ENCODE assay signal across 19 cellular contexts in genomic region chr15:66650433-66650832, GRCh38. TPM values are rescaled to one million over a fixed set of nuclear protein-coding genes. Genes with fewer than 3 reads are reported as not detected.
A peak's percentile ranks its signal among the peaks of the same experiment; 100 is the strongest.
DNase-seq lines count a peak whose midpoint lies in the region; ATAC-seq, FAIRE-seq and TF ChIP-seq lines count a peak whose summit lies in the region.
"Had no signal": no experiment of that assay in that cellular context is flagged by ENCODE, and none has a peak within 500 bp of the region (broad histone marks: within the 10 kb centered on the region; RNA-seq: fewer than 3 reads in every experiment).

No MANE protein-coding gene starts in this region.

- H3K4me2 ChIP-seq in HepG2 (ENCODE audit: low read depth, low read length), result no peak overlapping the region

- no peak for TF ChIP-seq POLR2A in HepG2 (IDR thresholded peaks at IDR 0.05; ENCODE audit: insufficient read depth in 1 of 2, low read depth in 2 of 2, low read length in 2 of 2)
- TF ChIP-seq POLR2A in thyroid gland (IDR thresholded peaks at IDR 0.05), result no peak

- in situ Hi-C loops in HepG2 (cut with HindIII; ENCODE audit: extremely low pct_ligation_motif_present, low pct_unique_long_range_greater_than_20kb) (no loop called here), G401 (cut with HindIII; ENCODE audit: low sequenced_read_pairs) (no loop called here)

- H3K27ac ChIP-seq in HepG2 (ENCODE audit: extremely low read length, insufficient read depth, low read length) (no peak overlapping the region), thyroid gland (no peak overlapping the region)
- H3K27ac ChIP-seq: stomach had no signal

- no peak overlapping the region for H3K9ac ChIP-seq in HepG2 (ENCODE audit: insufficient read depth, low read depth, low read length)

- H3K27ac Mint-ChIP-seq in activated CD4-positive, alpha-beta memory T cell treated with anti-CD3 and anti-CD28 coated beads, Interleukin-2, amount 10 ng/mL, durations not matched to agents 7 days and 5 days, result no peak overlapping the region
- H3K27ac Mint-ChIP-seq: activated T-helper 1 cell treated with anti-CD3 and anti-CD28 coated beads, Interleukin-12 subunit alpha, Interleukin-12 subunit beta, Interleukin-2, Interleukin-4 antibody, amounts not matched to agents 30 ng/mL and 10 ng/mL and 1 ng/mL, durations not matched to agents 14 hours and 24 hours and 36 hours; CD4-positive, CD25-positive, alpha-beta regulatory T cell; T-helper 1 cell treated with Interleukin-12 subunit alpha and Interleukin-12 subunit beta and Interleukin-4 antibody, amounts not matched to agents 30 μg/mL and 1 μg/mL, for 36 hours had no signal

- H3K9me3 Mint-ChIP-seq in activated CD4-positive, alpha-beta memory T cell treated with anti-CD3 and anti-CD28 coated beads, Interleukin-2, amount 10 ng/mL, durations not matched to agents 7 days and 5 days, result no peaks in the 10 kb centered on the region
- H3K9me3 Mint-ChIP-seq: activated T-helper 1 cell treated with anti-CD3 and anti-CD28 coated beads, Interleukin-12 subunit alpha, Interleukin-12 subunit beta, Interleukin-2, Interleukin-4 antibody, amounts not matched to agents 30 ng/mL and 10 ng/mL and 1 ng/mL, durations not matched to agents 14 hours and 24 hours and 36 hours; naive B cell; T-helper 1 cell treated with Interleukin-12 subunit alpha and Interleukin-12 subunit beta and Interleukin-4 antibody, amounts not matched to agents 30 μg/mL and 1 μg/mL, for 36 hours had no signal

- intact Hi-C loops in HepG2 (cut with micrococcal nuclease; ENCODE audit: unreplicated experiment) (no loop called here), thyroid gland (cut with DNase I) (no loop called here)

- peaks cover 4% of the 10 kb centered on the region for H3K4me1 Mint-ChIP-seq in activated CD4-positive, alpha-beta memory T cell treated with anti-CD3 and anti-CD28 coated beads, Interleukin-2, amount 10 ng/mL, durations not matched to agents 7 days and 5 days

- no peaks in the 10 kb centered on the region for H3K9me3 ChIP-seq in HepG2 (ENCODE audit: low read length)
- no peaks in the 10 kb centered on the region for H3K9me3 ChIP-seq in thyroid gland
- H3K9me3 ChIP-seq: HAP-1, stomach had no signal

- H3K4me3 Mint-ChIP-seq in activated CD4-positive, alpha-beta memory T cell treated with anti-CD3 and anti-CD28 coated beads, Interleukin-2, amount 10 ng/mL, durations not matched to agents 7 days and 5 days, result no peak overlapping the region
- H3K4me3 Mint-ChIP-seq: activated T-helper 1 cell treated with anti-CD3 and anti-CD28 coated beads, Interleukin-12 subunit alpha, Interleukin-12 subunit beta, Interleukin-2, Interleukin-4 antibody, amounts not matched to agents 30 ng/mL and 10 ng/mL and 1 ng/mL, durations not matched to agents 14 hours and 24 hours and 36 hours; CD4-positive, CD25-positive, alpha-beta regulatory T cell; naive B cell; T-helper 1 cell treated with Interleukin-12 subunit alpha and Interleukin-12 subunit beta and Interleukin-4 antibody, amounts not matched to agents 30 μg/mL and 1 μg/mL, for 36 hours had no signal

- H3K27me3 ChIP-seq in HepG2 (ENCODE audit: control insufficient read depth in 1 of 2, insufficient read depth in 2 of 2, low read length in 2 of 2) (peaks cover 0 to 7% of the 10 kb centered on the region in 2 experiments; a peak in 1 of 5 replicates), thyroid gland (peaks cover 4% of the 10 kb centered on the region)

- no peaks in the 10 kb centered on the region for H3K36me3 Mint-ChIP-seq in activated CD4-positive, alpha-beta memory T cell treated with anti-CD3 and anti-CD28 coated beads, Interleukin-2, amount 10 ng/mL, durations not matched to agents 7 days and 5 days (ENCODE audit: low read depth)
- H3K36me3 Mint-ChIP-seq: CD4-positive, CD25-positive, alpha-beta regulatory T cell; naive B cell had no signal

- TF ChIP-seq CTCF in HepG2 (CRISPR knock-in tag; IDR thresholded peaks at IDR 0.05) (no peak), thyroid gland (IDR thresholded peaks at IDR 0.05) (no peak)

- FAIRE-seq in HepG2 (lab: Jason Lieb, UNC), result no peak
- FAIRE-seq: HTR-8/SVneo had no signal

- no peak for TF ChIP-seq RAD21 in HepG2 (CRISPR knock-in tag; IDR thresholded peaks at IDR 0.05)

- POLR2A ChIA-PET in HepG2 (lab: Yijun Ruan, JAX), result no interaction called here
- POLR2A ChIA-PET in activated CD4-positive, alpha-beta memory T cell treated with anti-CD3 and anti-CD28 coated beads, Interleukin-2, amount 10 ng/mL, durations not matched to agents 7 days and 5 days (lab: Charles Lee), result no interaction called here

- H3K36me3 ChIP-seq in HepG2 (replicated peaks in 1 of 2; ENCODE audit: control insufficient read depth in 1 of 2, insufficient read depth in 2 of 2, low read length in 2 of 2), result no peaks in the 10 kb centered on the region
- no peaks in the 10 kb centered on the region for H3K36me3 ChIP-seq in thyroid gland
- H3K36me3 ChIP-seq: HAP-1, stomach had no signal

- no TSS peak for BruUV-seq in HepG2 (replicated peaks; lab: Mats Ljungman, UMichigan)

- CTCF ChIA-PET in HepG2 (lab: Yijun Ruan, JAX; ENCODE audit: low intra/inter-chr PET ratio, low total read pairs), result no interaction called here
- CTCF ChIA-PET in activated CD4-positive, alpha-beta memory T cell treated with anti-CD3 and anti-CD28 coated beads, Interleukin-2, amount 10 ng/mL, durations not matched to agents 7 days and 5 days (lab: Charles Lee), result no interaction called here

- H3K4me3 ChIP-seq in HepG2 (replicated peaks in 1 of 3; ENCODE audit: insufficient read depth in 1 of 3, low read depth in 2 of 3, low read length in 3 of 3) (no peak overlapping the region), thyroid gland (replicated peaks in 1 of 3) (no peak overlapping the region)
- H3K4me3 ChIP-seq: HAP-1, stomach had no signal

- 40% methylated on average over 5 of the region's 5 CpGs for WGBS in HepG2 (ENCODE audit: low lambda C conversion rate)
- 74 to 78% methylated on average over 5 of the region's 5 CpGs for WGBS in thyroid gland, 2 donors

- H4K20me1 ChIP-seq in HepG2 (ENCODE audit: insufficient read depth, low read length), result no peaks in the 10 kb centered on the region

- DNase-seq in LHCN-M2 (ENCODE audit: low read depth), result peak; percentile 37
- peak; percentile 51 to 90 for DNase-seq in dermis microvascular lymphatic vessel endothelial cell (ENCODE audit: low read depth in 2 of 2)
- peak; percentile 16 for DNase-seq in HepG2 (ENCODE audit: low spot score)
- DNase-seq in thyroid gland, result peak; percentile 13 to 19
- no peak for DNase-seq in midbrain (lab: John Stamatoyannopoulos, UW)
- DNase-seq in activated CD4-positive, alpha-beta memory T cell treated with anti-CD3 and anti-CD28 coated beads, Interleukin-2, amount 10 ng/mL, durations not matched to agents 7 days and 5 days, result no peak
- no peak for DNase-seq in G401 (ENCODE audit: low spot score)
- DNase-seq: activated CD4-positive, alpha-beta T cell treated with anti-CD3 and anti-CD28 coated beads, Interleukin-2, amount 50 U/mL, for 48 hours; amygdala; CD4-positive, CD25-positive, alpha-beta regulatory T cell; naive B cell; NCI-H1105 treated with DMSO at 0.1 percent for 48 hours; NCI-H446 treated with DMSO at 0.1 percent for 48 hours; stomach had no signal

- peaks cover 7% of the 10 kb centered on the region for H3K27me3 Mint-ChIP-seq in activated CD4-positive, alpha-beta memory T cell treated with anti-CD3 and anti-CD28 coated beads, Interleukin-2, amount 10 ng/mL, durations not matched to agents 7 days and 5 days

- TF ChIP-seq EP300 in HepG2 (IDR thresholded peaks at IDR 0.05; ENCODE audit: low read depth in 2 of 2, low read length in 2 of 2) (no peak), HepG2 (CRISPR knock-in tag; IDR thresholded peaks at IDR 0.05; ENCODE audit: borderline replicate concordance) (no peak)

- peak; percentile 36; the same call in 2 of the 3 replicates for ATAC-seq in HepG2
- ATAC-seq in GM19324 (IDR thresholded peaks at IDR 0.05; ENCODE audit: low FRiP score, unreplicated experiment), result no peak

- peaks cover 53% of the 10 kb centered on the region for H3K4me1 ChIP-seq in HepG2 (ENCODE audit: insufficient read depth, low read length)
- H3K4me1 ChIP-seq in thyroid gland, result peaks cover 0 to 27% of the 10 kb centered on the region in 2 donors
- H3K4me1 ChIP-seq: HAP-1 had no signal

- H3K79me2 ChIP-seq in HepG2 (ENCODE audit: insufficient read depth, low read length), result no peaks in the 10 kb centered on the region

- H2AFZ ChIP-seq in HepG2 (ENCODE audit: low read length), result no peak overlapping the region

TF ChIP-seq in HepG2, 621 proteins besides CTCF, POLR2A, EP300 and RAD21 (continues in another document):
- no peak for TF ChIP-seq TEAD2 (CRISPR knock-in tag; IDR thresholded peaks at IDR 0.05)
- TF ChIP-seq JUN (CRISPR knock-in tag; IDR thresholded peaks at IDR 0.05), result no peak

RNA-seq across cellular contexts. Expression of gene SMAD6, which starts 51.6 kb away (rescaled TPM):
- 2.4 and 3.3 TPM in 2 replicates for total RNA-seq in LHCN-M2 (2014; rRNA removed)
- polyA plus RNA-seq in LHCN-M2 (2012), result 1.5 TPM
- 7.1 and 7.5 TPM in 2 replicates for total RNA-seq in dermis microvascular lymphatic vessel endothelial cell
- 2.6 and 4.4 TPM in 2 replicates for total RNA-seq in HepG2 (2016; rRNA removed; fragmentation: Illumina TruSeq; extraction: Trizol)
- 0.79 and 0.91 TPM in 2 replicates for total RNA-seq in HepG2 (2016; cell fraction: cytosol; rRNA removed; fragmentation: Illumina TruSeq; extraction: Trizol; ENCODE audit: low read depth)
- 2.3 and 4.5 TPM in 2 replicates for total RNA-seq in HepG2 (2016; cell fraction: insoluble cytoplasmic fraction; rRNA removed; fragmentation: Illumina TruSeq; extraction: Trizol)
- total RNA-seq in HepG2 (2016; cell fraction: membrane; rRNA removed; fragmentation: Illumina TruSeq; extraction: Trizol), result 2.0 and 2.2 TPM in 2 replicates
- total RNA-seq in HepG2 (2016; cell fraction: nucleus; rRNA removed; fragmentation: Illumina TruSeq; extraction: Trizol), result 7.0 and 9.1 TPM in 2 replicates
- 3.1 and 3.3 TPM in 2 replicates for polyA plus RNA-seq in HepG2 (2011; rRNA removed)
- polyA plus RNA-seq in HepG2 (2011; cell fraction: cytosol; rRNA removed), result 1.3 and 2.9 TPM in 2 replicates
- 6.7 and 14.1 TPM in 2 replicates for polyA plus RNA-seq in HepG2 (2011; cell fraction: nucleus; rRNA removed)
- polyA plus RNA-seq in HepG2 (2012), result 3.3 and 3.9 TPM in 2 replicates
- 1.1 and 2.0 TPM in 2 replicates for polyA plus RNA-seq in HepG2 (2016; cell fraction: cytosol; fragmentation: Illumina TruSeq; extraction: Trizol; ENCODE audit: low read depth)
- 2.3 and 2.9 TPM in 2 replicates for polyA plus RNA-seq in HepG2 (2016; cell fraction: insoluble cytoplasmic fraction; fragmentation: Illumina TruSeq; extraction: Trizol; ENCODE audit: low read depth)
- polyA plus RNA-seq in HepG2 (2016; cell fraction: membrane; fragmentation: Illumina TruSeq; extraction: Trizol; ENCODE audit: low read depth), result 1.5 and 2.1 TPM in 2 replicates
- polyA plus RNA-seq in HepG2 (2016; cell fraction: nucleus; fragmentation: Illumina TruSeq; extraction: Trizol; ENCODE audit: insufficient read depth, low read depth), result 7.1 and 8.1 TPM in 2 replicates
- 19.3 and 109 TPM in 2 replicates for polyA minus RNA-seq in HepG2 (2011; rRNA and poly(A)+ RNA removed; ENCODE audit: low replicate concordance)
- 5.3 and 5.6 TPM in 2 replicates for polyA minus RNA-seq in HepG2 (2011; cell fraction: cytosol; rRNA and poly(A)+ RNA removed)
- polyA minus RNA-seq in HepG2 (2011; cell fraction: nucleus; rRNA and poly(A)+ RNA removed), result 11.7 and 25.1 TPM in 2 replicates
- total RNA-seq in thyroid gland, result 100 to 1,000 TPM in 1 of 4 donors, 10 to 100 TPM in 3; 59.3 to 118 (median 62.3) TPM
- under 1 TPM; 0.53 to 0.58 TPM for total RNA-seq in activated CD4-positive, alpha-beta memory T cell treated with anti-CD3 and anti-CD28 coated beads, Interleukin-2, amount 10 ng/mL, durations not matched to agents 7 days and 5 days
- 84.0 and 102 TPM in 2 replicates for total RNA-seq in G401 (2014; rRNA removed; shearing (Covaris generic))
- polyA plus RNA-seq: CD4-positive, CD25-positive, alpha-beta regulatory T cell had no signal

Comparison
In these comparisons a context has a peak if more than half of its experiments do, and no peak if none do; other contexts are left out.
1. DNase-seq: peak in LHCN-M2 (single experiment), dermis microvascular lymphatic vessel endothelial cell (2 of 2), HepG2 (single experiment) and thyroid gland (2 of 2); none in midbrain (single experiment), activated CD4-positive, alpha-beta memory T cell treated with anti-CD3 and anti-CD28 coated beads, Interleukin-2, amount 10 ng/mL, durations not matched to agents 7 days and 5 days (single experiment) and G401 (single experiment).